11 cellular contexts compared by ENCODE assay signal in the genomic region with DNA sequence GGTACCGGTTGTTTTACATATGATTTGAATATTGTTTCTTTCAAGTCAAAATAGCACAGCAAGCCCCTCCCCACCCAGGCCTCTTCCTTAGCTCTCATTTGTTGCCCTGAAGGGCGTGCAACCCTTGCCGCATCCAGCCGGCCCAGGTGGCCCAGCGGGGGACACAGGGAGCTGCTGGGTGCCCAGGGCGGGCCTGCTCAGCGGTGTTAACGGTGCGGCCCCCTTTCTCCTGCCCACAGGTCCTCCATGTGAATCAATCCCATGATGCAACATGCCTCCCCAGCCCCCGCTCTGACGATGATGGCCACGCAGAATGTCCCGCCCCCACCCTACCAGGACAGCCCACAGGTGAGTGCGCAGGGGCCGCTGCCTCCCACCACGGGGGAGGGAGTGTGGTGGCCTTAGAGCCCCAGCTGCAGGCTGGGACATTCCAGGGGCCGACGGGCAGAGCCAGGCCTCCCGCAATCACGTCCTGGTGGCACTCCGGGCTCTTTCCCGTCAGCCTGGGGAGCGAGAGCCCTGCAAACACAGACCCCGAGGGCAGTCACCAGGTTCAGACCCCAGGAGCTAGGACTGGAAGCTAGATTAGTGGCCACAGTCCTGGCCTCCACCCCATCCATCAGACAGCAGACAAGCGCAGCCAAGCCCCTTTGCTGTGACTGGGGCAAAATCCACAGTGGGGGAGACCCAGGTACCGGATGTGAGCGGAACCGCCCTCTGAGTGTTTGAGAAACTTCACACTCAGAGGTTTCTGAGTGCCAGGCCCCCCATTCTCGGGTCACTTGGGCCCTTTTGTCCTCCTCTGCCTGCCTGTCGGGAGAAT.
"Had no signal": no experiment of that assay in that cellular context is flagged by ENCODE, and none has a peak within 500 bp of the region (broad histone marks: within the 10 kb centered on the region; RNA-seq: fewer than 3 reads in every experiment).

No MANE protein-coding gene starts in this region.

- H3K36me3 ChIP-seq: thyroid gland, WERI-Rb-1 had no signal

- ATAC-seq: activated CD4-positive, alpha-beta T cell treated with anti-CD3 and anti-CD28 coated beads for 36 hours; activated T-cell treated with anti-CD3 and anti-CD28 coated beads, Interleukin-2, amount 50 U/mL, for 4 hours; esophagus mucosa; sciatic nerve had no signal

- H3K4me3 ChIP-seq: hepatocyte, thyroid gland had no signal

- H3K27ac ChIP-seq: hepatocyte, thyroid gland, WERI-Rb-1 had no signal

- DNase-seq: activated CD4-positive, alpha-beta memory T cell treated with anti-CD3 and anti-CD28 coated beads, Interleukin-2, amount 10 ng/mL, durations not matched to agents 7 days and 5 days; activated CD4-positive, alpha-beta T cell treated with anti-CD3 and anti-CD28 coated beads for 36 hours; activated effector memory CD4-positive, alpha-beta T cell treated with Interleukin-2 at 50 U/mL for 16 hours; activated naive CD4-positive, alpha-beta T cell treated with anti-CD3 and anti-CD28 coated beads, Interleukin-2, amount 50 U/mL, for 16 hours; activated T-cell treated with anti-CD3 and anti-CD28 coated beads, Interleukin-2, amount 50 U/mL, for 4 hours; kidney; thyroid gland; WERI-Rb-1 had no signal

- H3K27me3 ChIP-seq: hepatocyte, thyroid gland had no signal

- H3K9me3 ChIP-seq: thyroid gland had no signal
